2 cellular contexts compared by ENCODE assay signal in the genomic region with DNA sequence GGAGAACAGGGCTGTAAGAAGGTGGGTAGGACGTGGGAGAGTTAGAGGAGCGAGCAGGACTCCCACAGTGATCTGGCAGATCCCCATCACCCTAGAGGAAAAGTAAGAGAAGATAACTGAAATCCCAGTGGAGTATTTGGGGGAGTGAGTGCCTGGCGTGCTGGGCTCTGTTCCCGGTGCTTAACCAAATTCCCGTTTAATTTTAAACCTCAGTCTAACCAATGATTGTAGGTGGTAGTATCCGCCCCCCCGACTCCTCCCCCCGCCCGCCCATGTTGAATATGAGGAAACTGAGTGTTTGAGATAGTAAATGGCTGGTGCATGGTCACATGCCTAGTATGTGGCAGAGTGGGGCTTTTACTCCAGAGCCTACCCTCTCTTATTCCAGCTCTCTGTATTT.
TF ChIP-seq lines count a peak whose summit lies in the region.

No MANE protein-coding gene starts in this region.

TF ChIP-seq in A549, 52 proteins besides CTCF, POLR2A, EP300 and RAD21:
- no peak for TF ChIP-seq RFX5 (IDR thresholded peaks at IDR 0.05)
- TF ChIP-seq BHLHE40 (IDR thresholded peaks at IDR 0.05; ENCODE audit: low read depth, low read length) = no peak
- no peak for TF ChIP-seq POLR2AphosphoS2 (conservative IDR thresholded peaks at IDR 0.05; ENCODE audit: low read length)
- TF ChIP-seq, protein P1, sequence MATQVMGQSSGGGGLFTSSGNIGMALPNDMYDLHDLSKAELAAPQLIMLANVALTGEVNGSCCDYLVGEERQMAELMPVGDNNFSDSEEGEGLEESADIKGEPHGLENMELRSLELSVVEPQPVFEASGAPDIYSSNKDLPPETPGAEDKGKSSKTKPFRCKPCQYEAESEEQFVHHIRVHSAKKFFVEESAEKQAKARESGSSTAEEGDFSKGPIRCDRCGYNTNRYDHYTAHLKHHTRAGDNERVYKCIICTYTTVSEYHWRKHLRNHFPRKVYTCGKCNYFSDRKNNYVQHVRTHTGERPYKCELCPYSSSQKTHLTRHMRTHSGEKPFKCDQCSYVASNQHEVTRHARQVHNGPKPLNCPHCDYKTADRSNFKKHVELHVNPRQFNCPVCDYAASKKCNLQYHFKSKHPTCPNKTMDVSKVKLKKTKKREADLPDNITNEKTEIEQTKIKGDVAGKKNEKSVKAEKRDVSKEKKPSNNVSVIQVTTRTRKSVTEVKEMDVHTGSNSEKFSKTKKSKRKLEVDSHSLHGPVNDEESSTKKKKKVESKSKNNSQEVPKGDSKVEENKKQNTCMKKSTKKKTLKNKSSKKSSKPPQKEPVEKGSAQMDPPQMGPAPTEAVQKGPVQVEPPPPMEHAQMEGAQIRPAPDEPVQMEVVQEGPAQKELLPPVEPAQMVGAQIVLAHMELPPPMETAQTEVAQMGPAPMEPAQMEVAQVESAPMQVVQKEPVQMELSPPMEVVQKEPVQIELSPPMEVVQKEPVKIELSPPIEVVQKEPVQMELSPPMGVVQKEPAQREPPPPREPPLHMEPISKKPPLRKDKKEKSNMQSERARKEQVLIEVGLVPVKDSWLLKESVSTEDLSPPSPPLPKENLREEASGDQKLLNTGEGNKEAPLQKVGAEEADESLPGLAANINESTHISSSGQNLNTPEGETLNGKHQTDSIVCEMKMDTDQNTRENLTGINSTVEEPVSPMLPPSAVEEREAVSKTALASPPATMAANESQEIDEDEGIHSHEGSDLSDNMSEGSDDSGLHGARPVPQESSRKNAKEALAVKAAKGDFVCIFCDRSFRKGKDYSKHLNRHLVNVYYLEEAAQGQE (IDR thresholded peaks at IDR 0.05) = no peak
- no peak for TF ChIP-seq FOSB (CRISPR knock-in tag; IDR thresholded peaks at IDR 0.05)
- TF ChIP-seq CBX2 (IDR thresholded peaks at IDR 0.05; ENCODE audit: borderline replicate concordance, low read depth) = no peak
- TF ChIP-seq GATA3 (IDR thresholded peaks at IDR 0.05; ENCODE audit: borderline replicate concordance) = no peak

TF ChIP-seq in GM12878, 131 proteins besides CTCF, POLR2A, EP300 and RAD21:
- TF ChIP-seq MYB (IDR thresholded peaks at IDR 0.05; ENCODE audit: borderline replicate concordance, low read depth, low read length) = no peak
- no peak for TF ChIP-seq STAT3 (IDR thresholded peaks at IDR 0.05; ENCODE audit: low read depth, low read length)
- no peak for TF ChIP-seq LARP7 (IDR thresholded peaks at IDR 0.05)
- TF ChIP-seq ZNF384 (IDR thresholded peaks at IDR 0.05; ENCODE audit: borderline replicate concordance, low read depth, low read length) = no peak
- TF ChIP-seq CREM (IDR thresholded peaks at IDR 0.05; ENCODE audit: low read depth) = no peak
- TF ChIP-seq SIN3A (IDR thresholded peaks at IDR 0.05; ENCODE audit: low read depth, low read length) = no peak
- TF ChIP-seq SPI1 (IDR thresholded peaks at IDR 0.05; ENCODE audit: borderline replicate concordance, insufficient read depth, low read depth, low read length) = no peak
- no peak for TF ChIP-seq HDAC6 (IDR thresholded peaks at IDR 0.05; ENCODE audit: unreplicated experiment)
- TF ChIP-seq RCOR1 (conservative IDR thresholded peaks at IDR 0.05; ENCODE audit: low read depth, low read length) = no peak
- no peak for TF ChIP-seq TBL1XR1 (IDR thresholded peaks at IDR 0.05; ENCODE audit: low read depth, low read length)
